In the genomic region with DNA sequence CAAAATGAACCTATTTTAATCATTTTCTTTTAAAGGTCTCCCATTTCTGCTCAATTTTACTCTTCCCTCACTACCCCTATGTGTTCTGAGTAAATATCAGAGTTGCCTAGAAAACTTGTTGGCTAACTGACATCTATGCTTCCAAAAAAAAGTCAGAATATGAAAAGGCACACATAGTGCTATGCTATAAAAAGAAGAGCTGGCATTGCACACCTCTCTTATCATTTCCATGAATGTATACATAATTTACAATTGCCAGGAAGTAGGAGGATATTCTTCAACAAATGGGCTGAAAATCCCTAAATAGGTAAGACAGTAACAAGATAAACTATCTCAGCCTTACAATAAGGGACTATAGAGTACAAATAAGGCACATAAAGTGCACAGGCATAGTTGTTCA, we compare ENCODE assay signal across 17 cellular contexts.
DNase-seq lines count a peak whose midpoint lies in the region; ATAC-seq, FAIRE-seq and TF ChIP-seq lines count a peak whose summit lies in the region.
"Had no signal": no experiment of that assay in that cellular context is flagged by ENCODE, and none has a peak within 500 bp of the region (broad histone marks: within the 10 kb centered on the region; RNA-seq: fewer than 3 reads in every experiment).

No MANE protein-coding gene starts in this region.

- BruUV-seq in K562 (replicated peaks; lab: Mats Ljungman, UMichigan) = no TSS peak

- H3K36me3 Mint-ChIP-seq in endothelial cell (ENCODE audit: low read depth, unreplicated experiment) = peaks cover 26% of the 10 kb centered on the region

- no peak for TF ChIP-seq POLR2A in K562 (conservative IDR thresholded peaks at IDR 0.05)

- ATAC-seq in K562 = no peak
- no peak for ATAC-seq in GM18868 (IDR thresholded peaks at IDR 0.05; ENCODE audit: unreplicated experiment)
- ATAC-seq: CD8-positive, alpha-beta T cell; HepG2 had no signal

- H3K9me1 ChIP-seq in K562 (ENCODE audit: control insufficient read depth, insufficient read depth, low read length) = no peaks in the 10 kb centered on the region

- no peak for TF ChIP-seq EP300 in K562 (IDR thresholded peaks at IDR 0.05; ENCODE audit: low read length)

- in situ Hi-C loops in K562 (cut with MboI) = no loop called here

- POLR2A ChIA-PET in K562 (lab: Yijun Ruan, JAX) = interaction anchor here (0.6 kb wide), 1 partner anchor 29 kb away, joined by 3 read pairs; no protein-coding TSS in a partner anchor

- H3K9me3 Mint-ChIP-seq in endothelial cell (ENCODE audit: unreplicated experiment) = peaks cover 4% of the 10 kb centered on the region
- H3K9me3 Mint-ChIP-seq: CD8-positive, alpha-beta T cell had no signal

- TF ChIP-seq CTCF in D721Med (IDR thresholded peaks at IDR 0.05; ENCODE audit: insufficient read depth, missing control alignments) = no peak
- TF ChIP-seq CTCF in K562 (IDR thresholded peaks at IDR 0.05 in 2 of 3, conservative IDR thresholded peaks at IDR 0.05 in 1 of 3; ENCODE audit: insufficient read depth in 2 of 3, low read depth in 1 of 3, low read length in 3 of 3) = no peak
- TF ChIP-seq CTCF in endothelial cell (IDR thresholded peaks at IDR 0.05; ENCODE audit: unreplicated experiment) = no peak

- no peak for TF ChIP-seq RAD21 in K562 (CRISPR knock-in tag; conservative IDR thresholded peaks at IDR 0.05 in 1 of 2, IDR thresholded peaks at IDR 0.05 in 1 of 2)

- H3K27me3 ChIP-seq in ACC112 (ENCODE audit: insufficient read depth, low read length) (no peaks in the 10 kb centered on the region), K562 (ENCODE audit: control insufficient read depth in 2 of 2, insufficient read depth in 2 of 2, low read length in 2 of 2) (no peaks in the 10 kb centered on the region)
- H3K27me3 ChIP-seq: BE2C had no signal

- FAIRE-seq in D721Med (lab: Jason Lieb, UNC) (peak; percentile 38), K562 (lab: Jason Lieb, UNC) (peak; percentile 6)
- FAIRE-seq: HepG2, HTR-8/SVneo had no signal

- H3K4me1 Mint-ChIP-seq in endothelial cell (ENCODE audit: unreplicated experiment) = no peaks in the 10 kb centered on the region

- H3K27ac ChIP-seq in ACC112 (ENCODE audit: low read depth, low read length) (peak overlapping the region; percentile 50), K562 (ENCODE audit: extremely low read depth, low read depth, low read length) (no peak overlapping the region)
- H3K27ac ChIP-seq: C4-2B had no signal

- no peak overlapping the region for H3K9ac ChIP-seq in K562 (ENCODE audit: insufficient read depth in 1 of 2, low read depth in 2 of 2, low read length in 2 of 2)

- intact Hi-C loops in K562 (cut with micrococcal nuclease) = no loop called here

- no peak overlapping the region for H3K4me3 ChIP-seq in ACC112 (ENCODE audit: low read depth, low read length)
- no peak overlapping the region for H3K4me3 ChIP-seq in K562

- H3K4me3 Mint-ChIP-seq in endothelial cell (ENCODE audit: unreplicated experiment) = peak overlapping the region; percentile 35
- H3K4me3 Mint-ChIP-seq: CD8-positive, alpha-beta T cell; HFFc6 had no signal

- peaks cover 15% of the 10 kb centered on the region for H3K79me2 ChIP-seq in ACC112 (ENCODE audit: control insufficient read depth, insufficient read depth, low read length, unreplicated experiment)
- peaks cover 2% of the 10 kb centered on the region; the same call in 1 of the 3 replicates for H3K79me2 ChIP-seq in K562 (ENCODE audit: control insufficient read depth, insufficient read depth, low read length)

- H3K36me3 ChIP-seq in ACC112 (ENCODE audit: insufficient read depth, low read length) (peaks cover 8% of the 10 kb centered on the region; the same call in 1 of the 2 replicates), K562 (ENCODE audit: control insufficient read depth, insufficient read depth, low read length) (peaks cover 10% of the 10 kb centered on the region; the same call in 1 of the 3 replicates)
- H3K36me3 ChIP-seq: BE2C had no signal

- CTCF ChIA-PET in K562 (lab: Yijun Ruan, JAX; ENCODE audit: low intra/inter-chr PET ratio) = no interaction called here

- no peaks in the 10 kb centered on the region for H4K20me1 ChIP-seq in K562 (replicated peaks; ENCODE audit: control insufficient read depth, insufficient read depth, low read length)

- H3K27ac Mint-ChIP-seq in endothelial cell (ENCODE audit: unreplicated experiment) = no peak overlapping the region
- H3K27ac Mint-ChIP-seq: HFFc6 had no signal

- H3K4me2 ChIP-seq in K562 (ENCODE audit: insufficient read depth, low read length) = no peak overlapping the region

- H3K27me3 Mint-ChIP-seq in endothelial cell (ENCODE audit: unreplicated experiment) = no peaks in the 10 kb centered on the region

- H3K9me3 ChIP-seq in K562 (replicated peaks; ENCODE audit: control insufficient read depth, insufficient read depth, low read depth, low read length) = no peaks in the 10 kb centered on the region
- H3K9me3 ChIP-seq: BE2C had no signal

- H2AFZ ChIP-seq in ACC112 (ENCODE audit: low read length, unreplicated experiment) = no peak overlapping the region
- H2AFZ ChIP-seq in K562 (ENCODE audit: low read depth, low read length) = no peak overlapping the region

- H3K4me1 ChIP-seq in ACC112 (ENCODE audit: control insufficient read depth, insufficient read depth, low read length, unreplicated experiment) = peaks cover 11% of the 10 kb centered on the region
- H3K4me1 ChIP-seq in K562 (replicated peaks in 1 of 2; ENCODE audit: control insufficient read depth in 2 of 2, insufficient read depth in 2 of 2, low read length in 2 of 2) = no peaks in the 10 kb centered on the region
- H3K4me1 ChIP-seq: BE2C had no signal

- DNase-seq in D721Med (ENCODE audit: insufficient read length, low spot score) (no peak), K562 (ENCODE audit: extremely low read depth in 1 of 4, low spot score in 3 of 4) (no peak), endothelial cell (ENCODE audit: low spot score) (no peak), activated T-cell treated with anti-CD3 and anti-CD28 coated beads for 4 hours (no peak), NCI-H187 treated with DMSO at 0.1 percent for 48 hours (lab: John Stamatoyannopoulos, UW) (no peak), NCI-H1930 (lab: John Stamatoyannopoulos, UW) (no peak)
- DNase-seq: BE2C; CD8-positive, alpha-beta T cell; COR-L47; DMS53; GF-D8; HFFc6 had no signal

TF ChIP-seq in K562, 482 proteins besides CTCF, POLR2A, EP300 and RAD21:
- TF ChIP-seq CSDE1 (IDR thresholded peaks at IDR 0.05) = no peak
- TF ChIP-seq OTX1 (CRISPR knock-in tag; IDR thresholded peaks at IDR 0.05) = no peak
- no peak for TF ChIP-seq ZNF707 (CRISPR knock-in tag; conservative IDR thresholded peaks at IDR 0.05)
- no peak for TF ChIP-seq HNRNPL (IDR thresholded peaks at IDR 0.05; ENCODE audit: low read depth, low read length)
- no peak for TF ChIP-seq PTBP1 (IDR thresholded peaks at IDR 0.05; ENCODE audit: low read depth, low read length)
